In genomic region chr13:113009743-113010509, GRCh38 we compare ENCODE assay signal across 17 cellular contexts. TPM values are rescaled to one million over a fixed set of nuclear protein-coding genes. Genes with fewer than 3 reads are reported as not detected.
DNase-seq lines count a peak whose midpoint lies in the region; ATAC-seq and TF ChIP-seq lines count a peak whose summit lies in the region.
"Had no signal": no experiment of that assay in that cellular context is flagged by ENCODE, and none has a peak within 500 bp of the region (broad histone marks: within the 10 kb centered on the region; RNA-seq: fewer than 3 reads in every experiment).

No MANE protein-coding gene starts in this region.

- TF ChIP-seq CTCF in VCaP (conservative IDR thresholded peaks at IDR 0.05) (no peak), right atrium auricular region (IDR thresholded peaks at IDR 0.05) (no peak), gastrocnemius medialis (IDR thresholded peaks at IDR 0.05 in 4 of 5, conservative IDR thresholded peaks at IDR 0.05 in 1 of 5) (no peak)

- DNase-seq in HuH-7.5 (ENCODE audit: low spot score) = peak; percentile 82
- no peak for DNase-seq in right atrium auricular region (ENCODE audit: low spot score)
- DNase-seq in gastrocnemius medialis = no peak
- no peak for DNase-seq in NCI-H226
- DNase-seq in NCI-H1930 (lab: John Stamatoyannopoulos, UW) = no peak
- DNase-seq: activated naive CD4-positive, alpha-beta T cell treated with anti-CD3 and anti-CD28 coated beads for 36 hours; CD4-positive, alpha-beta memory T cell; central memory CD4-positive, alpha-beta T cell; GM23248; kidney glomerular epithelial cell; NCI-H1694; stomach had no signal

- H3K9me3 ChIP-seq in right atrium auricular region (no peaks in the 10 kb centered on the region), gastrocnemius medialis (no peaks in the 10 kb centered on the region)
- H3K9me3 ChIP-seq: stomach had no signal

- intact Hi-C loops in gastrocnemius medialis (cut with DNase I; ENCODE audit: low total_unique reads) = no loop called here

- H3K36me3 ChIP-seq in right atrium auricular region (no peaks in the 10 kb centered on the region), gastrocnemius medialis (no peaks in the 10 kb centered on the region)
- H3K36me3 ChIP-seq: neural progenitor cell had no signal

- in situ Hi-C loops in gastrocnemius medialis (cut with MboI; ENCODE audit: low sequenced_read_pairs in 4 of 4) = no loop called here

- H3K27me3 ChIP-seq in right atrium auricular region = no peaks in the 10 kb centered on the region
- H3K27me3 ChIP-seq in gastrocnemius medialis = peaks cover 0 to 4% (median 0%) of the 10 kb centered on the region in 3 donors
- H3K27me3 ChIP-seq: neural progenitor cell, stomach had no signal

- H3K4me1 ChIP-seq in right atrium auricular region = peaks cover 0 to 14% of the 10 kb centered on the region in 2 donors
- no peaks in the 10 kb centered on the region for H3K4me1 ChIP-seq in gastrocnemius medialis
- H3K4me1 ChIP-seq: neural progenitor cell had no signal

- TF ChIP-seq POLR2A in gastrocnemius medialis (IDR thresholded peaks at IDR 0.05) = no peak

- ATAC-seq in gastrocnemius medialis = peak in 1 of 2 donors; percentile 62
- no peak for ATAC-seq in GM21526 (IDR thresholded peaks at IDR 0.05; ENCODE audit: low FRiP score, unreplicated experiment)
- ATAC-seq in GM19463 (IDR thresholded peaks at IDR 0.05; ENCODE audit: unreplicated experiment) = no peak

- H3K4me3 ChIP-seq in right atrium auricular region (no peak overlapping the region), gastrocnemius medialis (no peak overlapping the region)
- H3K4me3 ChIP-seq: GM23248, neural progenitor cell, stomach had no signal

- peak overlapping the region; percentile 58 for H3K27ac ChIP-seq in VCaP
- peak overlapping the region; percentile 31 to 46 for H3K27ac ChIP-seq in right atrium auricular region
- H3K27ac ChIP-seq in gastrocnemius medialis = peak overlapping the region in 3 of 4 donors; percentile 12 to 48 (median 33)
- H3K27ac ChIP-seq: GM23248, KMS-11, neural progenitor cell had no signal

RNA-seq across cellular contexts. Expression of gene MCF2L, which starts 40.9 kb away (rescaled TPM):
- total RNA-seq in right atrium auricular region = 10 to 100 TPM; 17.1 to 21.6 TPM
- total RNA-seq in gastrocnemius medialis = 10 to 100 TPM; 16.1 to 21.2 (median 19.4) TPM
- total RNA-seq: GM23248 had no signal
